6 cellular contexts compared by ENCODE assay signal in the genomic region with DNA sequence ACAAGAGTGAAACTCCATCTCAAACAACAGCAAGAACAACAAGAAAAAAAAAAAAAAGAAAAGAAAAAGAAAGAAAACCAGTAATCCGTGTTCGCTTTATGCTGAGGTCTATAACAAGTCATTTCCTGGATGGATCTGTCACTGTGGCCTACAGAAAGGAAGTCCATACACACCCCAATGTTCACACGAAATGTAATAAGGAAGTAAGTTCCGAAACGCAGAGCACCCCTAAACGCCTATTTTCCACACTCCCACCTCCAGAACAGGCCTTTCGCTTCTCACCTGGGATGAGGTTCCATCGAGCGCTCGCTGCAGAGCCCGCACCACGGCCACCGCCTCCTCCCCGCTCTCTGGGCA. TPM values are rescaled to one million over a fixed set of nuclear protein-coding genes. Genes with fewer than 3 reads are reported as not detected.
A peak's percentile ranks its signal among the peaks of the same experiment; 100 is the strongest.
DNase-seq lines count a peak whose midpoint lies in the region; ATAC-seq and TF ChIP-seq lines count a peak whose summit lies in the region.

No MANE protein-coding gene starts in this region.

- DNase-seq in heart right ventricle (no peak), left ventricle myocardium superior (no peak), lung (ENCODE audit: low spot score) (no peak), cerebellar nuclear complex (lab: John Stamatoyannopoulos, UW) (no peak), COLO829 (ENCODE audit: low spot score) (no peak)
- peak; percentile 9 to 10 for DNase-seq in activated T-cell treated with anti-CD3 and anti-CD28 coated beads, Interleukin-2, amount 50 U/mL, for 72 hours

- H3K27ac ChIP-seq in heart right ventricle (peak overlapping the region; percentile 77 to 96 (median 90)), lung (ENCODE audit: low read depth in 1 of 2, low read length in 1 of 2) (peak overlapping the region; percentile 95 to 99)

- H3K36me3 ChIP-seq in heart right ventricle (peaks cover 0 to 45% (median 24%) of the 10 kb centered on the region in 9 donors), lung (ENCODE audit: control insufficient read depth in 2 of 2, insufficient read depth in 2 of 2, low read length in 2 of 2) (peaks cover 8 to 12% of the 10 kb centered on the region in 2 donors)

- 0 to 1% methylated on average over 14 of the region's 14 CpGs for WGBS in heart right ventricle, 2 donors
- WGBS in lung, 2 donors, result 1% methylated on average over 14 of the region's 14 CpGs

- peak overlapping the region; percentile 89 to 99 for H3K4me3 Mint-ChIP-seq in activated T-cell treated with anti-CD3 and anti-CD28 coated beads, Interleukin-2, amount 50 U/mL, for 72 hours

- peak in 5 of 8 donors; percentile 10 to 37 (median 24) for ATAC-seq in heart right ventricle
- no peak for ATAC-seq in left ventricle myocardium superior
- peak; percentile 42 to 56 for ATAC-seq in activated T-cell treated with anti-CD3 and anti-CD28 coated beads, Interleukin-2, amount 50 U/mL, for 72 hours (replicated peaks in 1 of 2)
- no peak for ATAC-seq in lung (ENCODE audit: insufficient read depth, low FRiP score)

- TF ChIP-seq CTCF in heart right ventricle (IDR thresholded peaks at IDR 0.05) (no peak), lung (IDR thresholded peaks at IDR 0.05; ENCODE audit: control extremely low read depth, extremely low read depth) (no peak)

- no peaks in the 10 kb centered on the region for H3K27me3 Mint-ChIP-seq in activated T-cell treated with anti-CD3 and anti-CD28 coated beads, Interleukin-2, amount 50 U/mL, for 72 hours (ENCODE audit: low read depth)

- H3K4me1 ChIP-seq in heart right ventricle, result peaks cover 6 to 38% (median 32%) of the 10 kb centered on the region in 9 donors
- peaks cover 9 to 10% of the 10 kb centered on the region in 2 donors for H3K4me1 ChIP-seq in lung (ENCODE audit: control insufficient read depth in 2 of 2, insufficient read depth in 2 of 2, low read length in 2 of 2)

- H3K9me3 Mint-ChIP-seq in activated T-cell treated with anti-CD3 and anti-CD28 coated beads, Interleukin-2, amount 50 U/mL, for 72 hours, result peaks cover 1 to 4% of the 10 kb centered on the region in 2 donors

- peaks cover 32% of the 10 kb centered on the region for H3K4me1 Mint-ChIP-seq in activated T-cell treated with anti-CD3 and anti-CD28 coated beads, Interleukin-2, amount 50 U/mL, for 72 hours (ENCODE audit: low read depth)

- intact Hi-C loops in heart right ventricle (cut with DNase I), result no loop called here
- intact Hi-C loops in left ventricle myocardium superior (cut with micrococcal nuclease), result no loop called here

- H3K4me3 ChIP-seq in heart right ventricle (peak overlapping the region; percentile 49 to 100 (median 79)), lung (peak overlapping the region; percentile 87)

- H3K36me3 Mint-ChIP-seq in activated T-cell treated with anti-CD3 and anti-CD28 coated beads, Interleukin-2, amount 50 U/mL, for 72 hours (ENCODE audit: insufficient read depth in 2 of 2), result peaks cover 20 to 42% of the 10 kb centered on the region in 2 donors

- peaks cover 0 to 17% (median 8%) of the 10 kb centered on the region in 11 donors for H3K9me3 ChIP-seq in heart right ventricle
- peaks cover 0 to 5% of the 10 kb centered on the region in 2 donors for H3K9me3 ChIP-seq in lung (ENCODE audit: control insufficient read depth in 2 of 2, insufficient read depth in 1 of 2, low read length in 1 of 2)

- peak overlapping the region; percentile 90 for H3K27ac Mint-ChIP-seq in activated T-cell treated with anti-CD3 and anti-CD28 coated beads, Interleukin-2, amount 50 U/mL, for 72 hours

- H3K27me3 ChIP-seq in heart right ventricle, result no peaks in the 10 kb centered on the region
- H3K27me3 ChIP-seq in lung (ENCODE audit: control insufficient read depth, insufficient read depth), result no peaks in the 10 kb centered on the region

RNA-seq across cellular contexts. Expression of a gene that starts 0.7 kb away (rescaled TPM):
- 10 to 100 TPM; 14.1 to 20.2 (median 16.0) TPM for total RNA-seq in heart right ventricle
- 10 to 100 TPM; 10.8 to 23.6 TPM for polyA plus RNA-seq in heart right ventricle
- 17.4 TPM for total RNA-seq in left ventricle myocardium superior
- total RNA-seq in activated T-cell treated with anti-CD3 and anti-CD28 coated beads, Interleukin-2, amount 50 U/mL, for 72 hours, result 10 to 100 TPM; 28.2 to 36.5 TPM
- 10 to 100 TPM; 29.9 to 44.5 TPM for total RNA-seq in lung
- 10 to 100 TPM; 18.5 to 23.0 TPM for polyA plus RNA-seq in lung

RNA-seq across cellular contexts. Expression of a gene that starts 5.1 kb away (rescaled TPM):
- total RNA-seq in heart right ventricle (1 to 10 TPM; 5.7 to 8.5 (median 7.8) TPM), left ventricle myocardium superior (6.3 TPM), lung (1 to 10 TPM; 8.4 to 9.7 TPM)
- polyA plus RNA-seq in heart right ventricle (1 to 10 TPM; 2.8 to 3.0 TPM), lung (1 to 10 TPM; 3.1 to 4.0 TPM)
- 1 to 10 TPM; 9.3 to 9.9 TPM for total RNA-seq in activated T-cell treated with anti-CD3 and anti-CD28 coated beads, Interleukin-2, amount 50 U/mL, for 72 hours

RNA-seq across cellular contexts. Expression of a gene that starts 26.6 kb away (rescaled TPM):
- 1 to 10 TPM; 1.7 to 5.6 (median 3.7) TPM for total RNA-seq in heart right ventricle
- polyA plus RNA-seq in heart right ventricle, result 10 to 100 TPM in 1 of 2 donors, 1 to 10 TPM in 1; 2.5 to 10.9 TPM
- total RNA-seq in left ventricle myocardium superior, result 2.9 TPM
- total RNA-seq in activated T-cell treated with anti-CD3 and anti-CD28 coated beads, Interleukin-2, amount 50 U/mL, for 72 hours, result 10 to 100 TPM; 16.0 to 18.8 TPM
- 10 to 100 TPM; 10.6 to 19.7 TPM for total RNA-seq in lung
- polyA plus RNA-seq in lung, result 10 to 100 TPM in 1 of 2 donors, 1 to 10 TPM in 1; 4.1 to 12.5 TPM

RNA-seq across cellular contexts. Expression of a gene that starts 33.4 kb away (rescaled TPM):
- total RNA-seq in heart right ventricle (100 to 1,000 TPM; 571 to 924 (median 746) TPM), left ventricle myocardium superior (883 TPM), lung (100 to 1,000 TPM; 128 to 208 TPM)
- polyA plus RNA-seq in heart right ventricle (1,000 to 10,000 TPM; 2,534 to 4,161 TPM), lung (1,000 to 10,000 TPM in 1 of 2 donors, 100 to 1,000 TPM in 1; 970 to 1,164 TPM)
- total RNA-seq in activated T-cell treated with anti-CD3 and anti-CD28 coated beads, Interleukin-2, amount 50 U/mL, for 72 hours, result 100 to 1,000 TPM; 218 to 229 TPM

RNA-seq across cellular contexts. Expression of a gene that starts 52.6 kb away (rescaled TPM):
- total RNA-seq in heart right ventricle (1 to 10 TPM; 4.3 to 7.7 (median 5.6) TPM), left ventricle myocardium superior (7.0 TPM), lung (10 to 100 TPM in 1 of 2 donors, 1 to 10 TPM in 1; 4.8 to 10.1 TPM)
- polyA plus RNA-seq in heart right ventricle (1 to 10 TPM; 3.4 to 7.5 TPM), lung (1 to 10 TPM; 2.7 to 5.4 TPM)
- total RNA-seq in activated T-cell treated with anti-CD3 and anti-CD28 coated beads, Interleukin-2, amount 50 U/mL, for 72 hours, result 1 to 10 TPM; 4.7 to 7.1 TPM

Comparison
In these comparisons a context has a peak if more than half of its experiments do, and no peak if none do; other contexts are left out.
1. ATAC-seq: peak in heart right ventricle (5 of 8) and activated T-cell treated with anti-CD3 and anti-CD28 coated beads, Interleukin-2, amount 50 U/mL, for 72 hours (2 of 2); none in left ventricle myocardium superior (single experiment) and lung (single experiment).
2. DNase-seq: peak in activated T-cell treated with anti-CD3 and anti-CD28 coated beads, Interleukin-2, amount 50 U/mL, for 72 hours (2 of 2); none in heart right ventricle (0 of 2), left ventricle myocardium superior (single experiment), lung (single experiment), cerebellar nuclear complex (0 of 2) and COLO829 (single experiment).